ENCODE assay signal across 1 cellular context in the genomic region with DNA sequence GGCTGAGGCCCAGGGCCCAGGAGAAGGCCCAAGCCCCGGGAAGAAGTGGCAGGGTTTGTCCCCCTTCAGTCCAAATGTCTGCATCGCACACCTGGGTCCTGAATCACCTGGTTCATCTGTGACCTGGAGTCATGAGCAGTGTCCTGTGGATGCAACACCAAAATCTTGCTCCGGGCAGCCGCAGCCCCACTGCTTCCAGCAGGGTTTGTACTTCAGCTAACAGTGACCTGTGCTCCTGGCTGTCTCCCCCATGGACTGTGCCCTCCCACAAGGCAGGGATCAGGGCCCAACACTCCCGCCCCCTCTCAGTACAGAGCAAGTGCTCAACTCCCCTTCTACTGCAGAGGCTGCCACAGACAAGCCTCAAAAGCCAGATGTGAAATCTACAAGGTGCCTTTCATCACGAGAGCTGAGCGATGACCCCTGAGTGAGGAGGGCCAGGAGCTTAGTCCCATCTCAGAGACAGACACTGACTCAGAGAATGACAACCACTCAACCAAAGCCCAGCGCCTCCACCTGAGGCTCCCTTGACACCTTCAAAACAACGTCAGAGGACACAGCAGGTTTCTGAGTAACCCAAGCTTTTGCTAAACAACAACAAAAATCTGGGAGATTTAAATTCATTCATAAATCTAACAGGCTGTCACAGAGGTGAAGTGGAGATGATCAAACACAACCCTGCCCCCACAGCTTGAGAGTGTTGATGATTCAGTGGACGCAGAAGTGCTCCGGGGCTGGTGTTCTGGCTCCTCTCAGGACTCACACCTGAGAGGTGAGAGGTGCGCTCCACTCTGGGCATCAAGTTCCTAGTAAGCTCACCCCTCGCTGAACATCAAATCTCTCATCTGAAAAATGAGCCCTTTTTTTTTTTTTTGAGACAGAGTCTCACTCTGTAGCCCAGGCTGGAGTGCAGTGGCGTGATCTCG.
TF ChIP-seq lines count a peak whose summit lies in the region.

No MANE protein-coding gene starts in this region.

TF ChIP-seq in SK-N-SH, 30 proteins besides CTCF, POLR2A, EP300 and RAD21 (continued from another document):
- TF ChIP-seq, protein P1, sequence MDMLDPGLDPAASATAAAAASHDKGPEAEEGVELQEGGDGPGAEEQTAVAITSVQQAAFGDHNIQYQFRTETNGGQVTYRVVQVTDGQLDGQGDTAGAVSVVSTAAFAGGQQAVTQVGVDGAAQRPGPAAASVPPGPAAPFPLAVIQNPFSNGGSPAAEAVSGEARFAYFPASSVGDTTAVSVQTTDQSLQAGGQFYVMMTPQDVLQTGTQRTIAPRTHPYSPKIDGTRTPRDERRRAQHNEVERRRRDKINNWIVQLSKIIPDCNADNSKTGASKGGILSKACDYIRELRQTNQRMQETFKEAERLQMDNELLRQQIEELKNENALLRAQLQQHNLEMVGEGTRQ (IDR thresholded peaks at IDR 0.05; ENCODE audit: borderline replicate concordance, low read depth, low read length), result no peak
- no peak for TF ChIP-seq EZH2phosphoT487 (IDR thresholded peaks at IDR 0.05; ENCODE audit: borderline replicate concordance, low read depth)
- TF ChIP-seq TEAD4 (IDR thresholded peaks at IDR 0.05; ENCODE audit: borderline replicate concordance, insufficient read depth), result no peak
